In genomic region chr17:27654654-27655524, GRCh38 we compare ENCODE assay signal across 1 cellular context.
TF ChIP-seq lines count a peak whose summit lies in the region.

No MANE protein-coding gene starts in this region.

TF ChIP-seq in GM12878, 131 proteins besides CTCF, POLR2A, EP300 and RAD21 (continued from another document):
- TF ChIP-seq BCL3 (IDR thresholded peaks at IDR 0.05; ENCODE audit: borderline replicate concordance, insufficient read depth, low read depth, low read length, poor library complexity, severe bottlenecking): no peak
- TF ChIP-seq SMC3 (IDR thresholded peaks at IDR 0.05; ENCODE audit: borderline replicate concordance, low read length): peak; percentile 76
- no peak for TF ChIP-seq CEBPB (IDR thresholded peaks at IDR 0.05; ENCODE audit: borderline replicate concordance in 1 of 2, low read depth in 2 of 2, low read length in 2 of 2)
- no peak for TF ChIP-seq SP1 (IDR thresholded peaks at IDR 0.05; ENCODE audit: low read depth, low read length)
- no peak for TF ChIP-seq YBX1 (IDR thresholded peaks at IDR 0.05)
- TF ChIP-seq POLR2AphosphoS2 (IDR thresholded peaks at IDR 0.05; ENCODE audit: low read depth, low read length): no peak
- TF ChIP-seq REST (IDR thresholded peaks at IDR 0.05; ENCODE audit: low read depth, low read length): no peak
- TF ChIP-seq ZNF207 (IDR thresholded peaks at IDR 0.05; ENCODE audit: borderline replicate concordance): no peak
- no peak for TF ChIP-seq ATF3 (IDR thresholded peaks at IDR 0.05; ENCODE audit: borderline replicate concordance, extremely low read depth, low read depth, low read length)
- TF ChIP-seq BCLAF1 (IDR thresholded peaks at IDR 0.05): no peak
- TF ChIP-seq ZBTB33 (IDR thresholded peaks at IDR 0.05): no peak
- TF ChIP-seq YY1 (IDR thresholded peaks at IDR 0.05; ENCODE audit: low read depth, low read length): peak; percentile 62
- peak; percentile 52; the same call in 1 of the 2 replicates for TF ChIP-seq NR2C1 (IDR thresholded peaks at IDR 0.05)
